24 cellular contexts compared by ENCODE assay signal in genomic region chr4:74480267-74480666, GRCh38. TPM values are rescaled to one million over a fixed set of nuclear protein-coding genes. Genes with fewer than 3 reads are reported as not detected.
A peak's percentile ranks its signal among the peaks of the same experiment; 100 is the strongest.
DNase-seq lines count a peak whose midpoint lies in the region; ATAC-seq and TF ChIP-seq lines count a peak whose summit lies in the region.
"Had no signal": no experiment of that assay in that cellular context is flagged by ENCODE, and none has a peak within 500 bp of the region (broad histone marks: within the 10 kb centered on the region; RNA-seq: fewer than 3 reads in every experiment).

No MANE protein-coding gene starts in this region.

- POLR2A ChIA-PET in PC-9 (lab: Charles Lee; ENCODE audit: unreplicated experiment) = no interaction called here

- no peak overlapping the region for H2AFZ ChIP-seq in PC-9

- no peak for ATAC-seq in gastrocnemius medialis

- H3K36me3 ChIP-seq in PC-9 (ENCODE audit: low read depth) (no peaks in the 10 kb centered on the region), gastrocnemius medialis (no peaks in the 10 kb centered on the region)
- H3K36me3 ChIP-seq: HAP-1, Peyer's patch had no signal

- no peaks in the 10 kb centered on the region for H4K20me1 ChIP-seq in PC-9 (ENCODE audit: insufficient read depth)

- intact Hi-C loops in PC-9 (cut with micrococcal nuclease; ENCODE audit: unreplicated experiment) (no loop called here), gastrocnemius medialis (cut with DNase I; ENCODE audit: low total_unique reads) (no loop called here)

- no peaks in the 10 kb centered on the region for H3K9me2 ChIP-seq in PC-9 (ENCODE audit: insufficient read depth)
- H3K9me2 ChIP-seq: SK-N-SH had no signal

- CTCF ChIA-PET in PC-9 (lab: Charles Lee) = no interaction called here

- no TSS peak for BruUV-seq in PC-9 (replicated peaks; lab: Mats Ljungman, UMichigan)

- H3F3A ChIP-seq in PC-9 (ENCODE audit: insufficient read depth, low read depth) = no peaks in the 10 kb centered on the region

- in situ Hi-C loops in gastrocnemius medialis (cut with MboI; ENCODE audit: low sequenced_read_pairs in 4 of 4) = no loop called here

- no peaks in the 10 kb centered on the region for H3K79me2 ChIP-seq in PC-9 (ENCODE audit: low read depth)

- no peaks in the 10 kb centered on the region for H3K9me3 ChIP-seq in PC-9 (ENCODE audit: insufficient read depth, low read depth)
- no peaks in the 10 kb centered on the region for H3K9me3 ChIP-seq in gastrocnemius medialis
- H3K9me3 ChIP-seq: HAP-1, Peyer's patch, SK-N-SH had no signal

- DNase-seq in SIG-M5 treated with dmso at 0.1 percent for 504 hours (lab: John Stamatoyannopoulos, UW; ENCODE audit: unreplicated experiment) (peak; percentile 22), SIG-M5 (lab: John Stamatoyannopoulos, UW) (no peak), PC-9 (peak; percentile 21 to 48), islet precursor cell (peak; percentile 62), pons (ENCODE audit: low spot score) (no peak), gastrocnemius medialis (no peak)
- no peak for DNase-seq in stimulated activated CD4-positive, alpha-beta T cell treated with anti-CD3 and anti-CD28 coated beads, Interleukin-4, amount 100 ng/mL, for 4 hours
- no peak for DNase-seq in activated effector memory CD4-positive, alpha-beta T cell treated with Interleukin-2 at 50 U/mL for 16 hours
- DNase-seq: DMS153, GOT3, HFFc6, IMR-90, KG1, NCI-H1048, NCI-H1694 treated with DMSO at 0.1 percent for 48 hours, NCI-H2081, NCI-H226, NCI-H510A, NCI-H69, Peyer's patch, SHP77 treated with DMSO at 0.1 percent for 48 hours, SK-N-SH had no signal

- H3K4me1 ChIP-seq in PC-9 (replicated peaks; ENCODE audit: insufficient read depth) (peaks cover 12% of the 10 kb centered on the region), gastrocnemius medialis (no peaks in the 10 kb centered on the region)
- H3K4me1 ChIP-seq: HAP-1, Peyer's patch had no signal

- peak overlapping the region; percentile 47 for H3K4me2 ChIP-seq in PC-9
- H3K4me2 ChIP-seq: SK-N-SH had no signal

- TF ChIP-seq CTCF in PC-9 (conservative IDR thresholded peaks at IDR 0.05) (no peak), gastrocnemius medialis (IDR thresholded peaks at IDR 0.05 in 4 of 5, conservative IDR thresholded peaks at IDR 0.05 in 1 of 5) (no peak)

- H3K4me3 ChIP-seq in PC-9 = no peak overlapping the region
- no peak overlapping the region for H3K4me3 ChIP-seq in gastrocnemius medialis
- H3K4me3 ChIP-seq: HAP-1, Peyer's patch had no signal

- H3K27me3 ChIP-seq in PC-9 (ENCODE audit: insufficient read depth, low read depth) = no peaks in the 10 kb centered on the region
- H3K27me3 ChIP-seq in gastrocnemius medialis = no peaks in the 10 kb centered on the region
- H3K27me3 ChIP-seq: Peyer's patch had no signal

- H3K27ac ChIP-seq in PC-9 = no peak overlapping the region
- no peak overlapping the region for H3K27ac ChIP-seq in gastrocnemius medialis
- H3K27ac ChIP-seq: Peyer's patch had no signal

- no peak for TF ChIP-seq POLR2A in gastrocnemius medialis (IDR thresholded peaks at IDR 0.05)

RNA-seq across cellular contexts. Expression of gene AREG, which starts 35.3 kb away (rescaled TPM):
- 4.5 and 6.4 TPM in 2 replicates for total RNA-seq in PC-9 (2021)
- 10 to 100 TPM in 3 of 4 donors, 1 to 10 TPM in 1; 4.0 to 56.1 (median 22.5) TPM for total RNA-seq in gastrocnemius medialis
- total RNA-seq: A172 had no signal

Comparison
In these comparisons a context has a peak if more than half of its experiments do, and no peak if none do; other contexts are left out.
1. DNase-seq: peak in SIG-M5 treated with dmso at 0.1 percent for 504 hours (single experiment), PC-9 (2 of 2) and islet precursor cell (single experiment); none in SIG-M5 (single experiment), stimulated activated CD4-positive, alpha-beta T cell treated with anti-CD3 and anti-CD28 coated beads, Interleukin-4, amount 100 ng/mL, for 4 hours (0 of 2), pons (single experiment), gastrocnemius medialis (0 of 2) and activated effector memory CD4-positive, alpha-beta T cell treated with Interleukin-2 at 50 U/mL for 16 hours (single experiment).